In the genomic region with DNA sequence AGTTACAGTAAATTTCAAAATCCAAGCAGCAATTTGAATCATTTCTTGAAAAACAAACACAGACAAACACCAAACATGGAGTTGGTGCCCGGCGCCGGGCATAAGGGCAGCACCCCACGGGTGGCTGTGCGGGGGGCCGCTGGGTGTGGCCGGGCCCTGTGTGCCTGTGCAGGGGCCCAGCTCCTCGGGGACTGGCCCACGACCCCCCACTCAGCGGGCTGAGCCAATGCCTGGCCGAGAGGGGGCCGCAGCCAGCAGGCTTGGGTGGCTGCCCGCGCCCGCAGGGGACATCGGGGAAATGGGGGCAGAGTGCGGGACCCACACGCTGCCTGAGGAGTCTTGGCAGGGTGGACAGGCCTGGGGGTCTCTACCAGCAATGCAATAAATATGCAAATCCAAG, we compare ENCODE assay signal across 1 cellular context.
TF ChIP-seq lines count a peak whose summit lies in the region.

No MANE protein-coding gene starts in this region.

TF ChIP-seq in WTC11, 78 proteins besides CTCF, POLR2A, EP300 and RAD21 (continued from another document):
- TF ChIP-seq, protein P1, sequence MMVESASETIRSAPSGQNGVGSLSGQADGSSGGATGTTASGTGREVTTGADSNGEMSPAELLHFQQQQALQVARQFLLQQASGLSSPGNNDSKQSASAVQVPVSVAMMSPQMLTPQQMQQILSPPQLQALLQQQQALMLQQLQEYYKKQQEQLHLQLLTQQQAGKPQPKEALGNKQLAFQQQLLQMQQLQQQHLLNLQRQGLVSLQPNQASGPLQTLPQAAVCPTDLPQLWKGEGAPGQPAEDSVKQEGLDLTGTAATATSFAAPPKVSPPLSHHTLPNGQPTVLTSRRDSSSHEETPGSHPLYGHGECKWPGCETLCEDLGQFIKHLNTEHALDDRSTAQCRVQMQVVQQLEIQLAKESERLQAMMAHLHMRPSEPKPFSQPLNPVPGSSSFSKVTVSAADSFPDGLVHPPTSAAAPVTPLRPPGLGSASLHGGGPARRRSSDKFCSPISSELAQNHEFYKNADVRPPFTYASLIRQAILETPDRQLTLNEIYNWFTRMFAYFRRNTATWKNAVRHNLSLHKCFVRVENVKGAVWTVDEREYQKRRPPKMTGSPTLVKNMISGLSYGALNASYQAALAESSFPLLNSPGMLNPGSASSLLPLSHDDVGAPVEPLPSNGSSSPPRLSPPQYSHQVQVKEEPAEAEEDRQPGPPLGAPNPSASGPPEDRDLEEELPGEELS (CRISPR knock-in tag; IDR thresholded peaks at IDR 0.05), result no peak
- TF ChIP-seq NR2C2 (CRISPR knock-in tag; IDR thresholded peaks at IDR 0.05), result no peak
- TF ChIP-seq FOXP1 (CRISPR knock-in tag; IDR thresholded peaks at IDR 0.05; ENCODE audit: borderline replicate concordance), result no peak
- TF ChIP-seq, protein P2, sequence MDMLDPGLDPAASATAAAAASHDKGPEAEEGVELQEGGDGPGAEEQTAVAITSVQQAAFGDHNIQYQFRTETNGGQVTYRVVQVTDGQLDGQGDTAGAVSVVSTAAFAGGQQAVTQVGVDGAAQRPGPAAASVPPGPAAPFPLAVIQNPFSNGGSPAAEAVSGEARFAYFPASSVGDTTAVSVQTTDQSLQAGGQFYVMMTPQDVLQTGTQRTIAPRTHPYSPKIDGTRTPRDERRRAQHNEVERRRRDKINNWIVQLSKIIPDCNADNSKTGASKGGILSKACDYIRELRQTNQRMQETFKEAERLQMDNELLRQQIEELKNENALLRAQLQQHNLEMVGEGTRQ (CRISPR knock-in tag; IDR thresholded peaks at IDR 0.05), result no peak
- TF ChIP-seq EMX1 (CRISPR knock-in tag; IDR thresholded peaks at IDR 0.05), result no peak
